Comparison of ENCODE assay signal across 1 cellular context in genomic region chr12:122489038-122489437, GRCh38.
TF ChIP-seq lines count a peak whose summit lies in the region.

No MANE protein-coding gene starts in this region.

TF ChIP-seq in K562, 482 proteins besides CTCF, POLR2A, EP300 and RAD21 (continues in another document):
- TF ChIP-seq CBFA2T2 (conservative IDR thresholded peaks at IDR 0.05) (peak; percentile 86), FOSL1 (tag; conservative IDR thresholded peaks at IDR 0.05) (peak; percentile 35; the same call in 1 of the 2 replicates), ARID1B (IDR thresholded peaks at IDR 0.05) (peak; percentile 91), FOXM1 (IDR thresholded peaks at IDR 0.05; ENCODE audit: low read depth) (peak; percentile 78; the same call in 1 of the 2 replicates), FOXM1 (CRISPR knock-in tag; IDR thresholded peaks at IDR 0.05; ENCODE audit: low read depth) (no peak), CBX3 (IDR thresholded peaks at IDR 0.05; ENCODE audit: borderline replicate concordance in 1 of 2, low read length in 2 of 2) (no peak), RBM25 (IDR thresholded peaks at IDR 0.05; ENCODE audit: low read depth, low read length, severe bottlenecking) (no peak), MTA2 (IDR thresholded peaks at IDR 0.05; ENCODE audit: low read depth) (peak; percentile 81), ZNF589 (CRISPR knock-in tag; IDR thresholded peaks at IDR 0.05; ENCODE audit: low read depth) (0 out of 2 replicates have a peak, but pooled peaks have one; percentile 30), CBFA2T3 (IDR thresholded peaks at IDR 0.05) (peak; percentile 91), TRIM24 (IDR thresholded peaks at IDR 0.05) (peak; percentile 44 to 64; a peak in 3 of 4 replicates), TGIF2 (CRISPR knock-in tag; IDR thresholded peaks at IDR 0.05) (no peak), TCF3 (CRISPR knock-in tag; IDR thresholded peaks at IDR 0.05) (peak; percentile 88), ZBTB34 (CRISPR knock-in tag; IDR thresholded peaks at IDR 0.05) (no peak), TAL1 (IDR thresholded peaks at IDR 0.05) (peak; percentile 90), MEIS2 (IDR thresholded peaks at IDR 0.05; ENCODE audit: partially characterized antibody) (peak; percentile 51), KLF16 (IDR thresholded peaks at IDR 0.05) (0 out of 2 replicates have a peak, but pooled peaks have one; percentile 18), ZBTB33 (CRISPR knock-in tag; IDR thresholded peaks at IDR 0.05) (no peak), CC2D1A (IDR thresholded peaks at IDR 0.05) (peak; percentile 56; the same call in 1 of the 2 replicates), FOXA1 (IDR thresholded peaks at IDR 0.05; ENCODE audit: borderline replicate concordance) (peak; percentile 44; the same call in 1 of the 2 replicates), ZNF695 (CRISPR knock-in tag; IDR thresholded peaks at IDR 0.05) (no peak), STAT5A (IDR thresholded peaks at IDR 0.05; ENCODE audit: borderline replicate concordance, low read length) (peak; percentile 57; the same call in 1 of the 2 replicates), NFIC (IDR thresholded peaks at IDR 0.05) (peak; percentile 61), ZNF609 (CRISPR knock-in tag; IDR thresholded peaks at IDR 0.05; ENCODE audit: borderline replicate concordance) (0 out of 2 replicates have a peak, but pooled peaks have one; percentile 48), CXXC5 (CRISPR knock-in tag; IDR thresholded peaks at IDR 0.05) (peak; percentile 14; the same call in 1 of the 2 replicates), TEAD4 (IDR thresholded peaks at IDR 0.05; ENCODE audit: low read length) (peak; percentile 84), TEAD4 (CRISPR knock-in tag; IDR thresholded peaks at IDR 0.05; ENCODE audit: borderline replicate concordance) (no peak), TFAM (CRISPR knock-in tag; conservative IDR thresholded peaks at IDR 0.05) (no peak), CHAMP1 (IDR thresholded peaks at IDR 0.05) (0 out of 2 replicates have a peak, but pooled peaks have one; percentile 14), SOX6 (IDR thresholded peaks at IDR 0.05) (peak; percentile 73), FOXP4 (CRISPR knock-in tag; IDR thresholded peaks at IDR 0.05; ENCODE audit: borderline replicate concordance) (no peak), ZNF121 (CRISPR knock-in tag; conservative IDR thresholded peaks at IDR 0.05) (no peak), BRF1 (IDR thresholded peaks at IDR 0.05; ENCODE audit: borderline replicate concordance, extremely low read depth, insufficient read length) (no peak), MYBL2 (IDR thresholded peaks at IDR 0.05; ENCODE audit: low read depth) (peak; percentile 67; the same call in 1 of the 2 replicates), MYBL2 (CRISPR knock-in tag; IDR thresholded peaks at IDR 0.05; ENCODE audit: borderline replicate concordance) (no peak), NCOR1 (IDR thresholded peaks at IDR 0.05) (peak; percentile 88), KDM1A (IDR thresholded peaks at IDR 0.05) (peak in 1 of 2 experiments; percentile 62; a peak in 1 of 4 replicates), GATA2 (CRISPR knock-in tag; IDR thresholded peaks at IDR 0.05) (peak; percentile 70), ARNT (IDR thresholded peaks at IDR 0.05) (0 out of 4 replicates have a peak, but pooled peaks of 1 of the 2 experiments have one; percentile 51), DPF2 (IDR thresholded peaks at IDR 0.05) (peak; percentile 75), ZNF347 (CRISPR knock-in tag; IDR thresholded peaks at IDR 0.05; ENCODE audit: low read depth) (no peak), NONO (IDR thresholded peaks at IDR 0.05; ENCODE audit: low read depth in 2 of 2, low read length in 1 of 2) (no peak), ID3 (CRISPR knock-in tag; IDR thresholded peaks at IDR 0.05) (no peak), ID3 (tag; IDR thresholded peaks at IDR 0.05) (peak; percentile 71; the same call in 1 of the 2 replicates), PRDM10 (IDR thresholded peaks at IDR 0.05; ENCODE audit: partially characterized antibody) (peak; percentile 33), HDAC2 (IDR thresholded peaks at IDR 0.05) (peak; percentile 31; the same call in 1 of the 2 replicates), SREBF1 (IDR thresholded peaks at IDR 0.05; ENCODE audit: borderline replicate concordance, low read depth, low read length) (no peak), PML (IDR thresholded peaks at IDR 0.05; ENCODE audit: low read length) (peak; percentile 59; the same call in 1 of the 2 replicates), SMARCC2 (IDR thresholded peaks at IDR 0.05; ENCODE audit: low read depth) (peak; percentile 63; the same call in 1 of the 2 replicates), POLR2AphosphoS5 (IDR thresholded peaks at IDR 0.05; ENCODE audit: control insufficient read depth, insufficient read depth, low read depth, low read length) (0 out of 2 replicates have a peak, but pooled peaks have one; percentile 12)
